ENCODE assay signal across 8 cellular contexts in the genomic region with DNA sequence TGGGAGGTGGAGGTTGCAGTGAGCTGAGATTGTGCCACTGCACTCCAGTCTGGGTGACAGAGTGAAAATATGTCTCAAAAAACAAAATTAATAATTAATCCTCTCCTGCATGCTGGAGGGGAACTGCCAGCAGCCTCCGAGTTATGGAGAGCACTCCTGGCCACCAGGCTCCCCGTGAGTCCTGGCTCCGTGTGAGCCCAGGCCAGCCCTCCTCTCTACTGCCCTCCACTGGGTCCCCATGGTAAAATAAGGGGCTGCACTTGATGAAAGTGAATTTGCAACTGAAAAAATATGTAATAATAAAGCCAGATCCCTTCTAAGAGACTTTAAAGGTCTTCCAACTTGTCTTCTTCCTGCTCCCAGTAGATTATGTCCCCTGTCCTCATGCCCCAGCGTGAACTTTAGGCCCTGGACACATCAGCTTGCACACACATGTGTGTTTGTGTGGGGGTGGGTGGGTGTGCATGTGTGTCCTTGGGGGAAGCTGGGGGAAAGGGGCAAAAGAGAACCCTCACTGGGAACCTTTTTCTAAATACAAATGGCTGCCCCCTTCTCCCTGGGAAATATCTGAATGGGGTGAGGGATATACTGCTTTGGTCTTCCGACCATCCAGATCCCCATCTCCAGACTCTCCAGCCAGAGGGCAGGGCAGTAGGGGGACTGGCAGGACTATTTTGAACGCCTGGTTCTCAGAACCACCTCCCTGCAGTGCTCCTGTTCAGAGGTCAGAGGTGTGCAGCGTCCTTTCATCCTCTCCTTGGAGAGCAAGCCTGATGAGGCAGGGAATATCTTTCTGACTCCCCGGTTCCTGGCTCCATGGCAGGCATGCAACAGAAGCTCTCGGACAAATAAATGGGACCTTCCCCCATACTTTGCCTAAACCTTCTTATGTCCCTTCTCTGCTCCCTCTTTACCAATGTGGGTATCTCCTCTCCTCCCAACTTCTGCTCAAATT. TPM values are rescaled to one million over a fixed set of nuclear protein-coding genes. Genes with fewer than 3 reads are reported as not detected.
A peak's percentile ranks its signal among the peaks of the same experiment; 100 is the strongest.
DNase-seq lines count a peak whose midpoint lies in the region; ATAC-seq, FAIRE-seq and TF ChIP-seq lines count a peak whose summit lies in the region.

No MANE protein-coding gene starts in this region.

- H4K20me1 ChIP-seq in keratinocyte (ENCODE audit: control insufficient read depth, extremely low read depth, insufficient read depth, low read length), result no peaks in the 10 kb centered on the region

- no peaks in the 10 kb centered on the region for H3K9me1 ChIP-seq in keratinocyte (ENCODE audit: control insufficient read depth, extremely low read depth, insufficient read depth, low read length)

- peaks cover 2% of the 10 kb centered on the region for H3K27me3 Mint-ChIP-seq in HFFc6 (ENCODE audit: insufficient read depth)

- no peak for ATAC-seq in GM18519 (IDR thresholded peaks at IDR 0.05; ENCODE audit: low FRiP score, unreplicated experiment)

- no peak overlapping the region for H3K27ac ChIP-seq in keratinocyte (ENCODE audit: control insufficient read depth, insufficient read depth, low read length)
- H3K27ac ChIP-seq in SJCRH30, result no peak overlapping the region

- no peaks in the 10 kb centered on the region for H3K79me2 ChIP-seq in keratinocyte (ENCODE audit: control insufficient read depth, insufficient read depth, low read length)

- TF ChIP-seq CTCF in HFFc6 (IDR thresholded peaks at IDR 0.05) (peak; percentile 58), WI38 (IDR thresholded peaks at IDR 0.05; ENCODE audit: low read depth, low read length) (0 out of 2 replicates have a peak, but pooled peaks have one; percentile 11), keratinocyte (optimal IDR thresholded peaks at IDR 0.05 in 1 of 3, IDR thresholded peaks at IDR 0.05 in 1 of 3, conservative IDR thresholded peaks at IDR 0.05 in 1 of 3; ENCODE audit: extremely low read depth in 1 of 3, insufficient read depth in 2 of 3, low read length in 3 of 3) (peak in 2 of 3 experiments; percentile 23 to 49)

- DNase-seq in Daoy (ENCODE audit: low read depth) (peak; percentile 63), HFFc6 (no peak), keratinocyte (ENCODE audit: low read depth, low spot score) (no peak), GM19238 (ENCODE audit: insufficient read length, low spot score) (no peak), foreskin melanocyte (no peak), SJCRH30 (no peak)

- no peak for FAIRE-seq in keratinocyte (lab: Jason Lieb, UNC)

- no peak overlapping the region for H2AFZ ChIP-seq in keratinocyte (ENCODE audit: control insufficient read depth, low read length)

- H3K4me1 Mint-ChIP-seq in HFFc6 (ENCODE audit: low read depth), result peaks cover 25% of the 10 kb centered on the region

- dilution Hi-C loops in keratinocyte (cut with MboI; ENCODE audit: extremely low pct_ligation_motif_present, low sequenced_read_pairs), result no loop called here

- H3K4me2 ChIP-seq in keratinocyte (ENCODE audit: control insufficient read depth, extremely low read depth, insufficient read depth, low read depth, low read length), result no peak overlapping the region

- no peak overlapping the region for H3K4me3 ChIP-seq in WI38 (ENCODE audit: low read depth, low read length)
- H3K4me3 ChIP-seq in keratinocyte (ENCODE audit: control insufficient read depth in 2 of 3, extremely low read depth in 1 of 3, insufficient read depth in 2 of 3, low read depth in 1 of 3, low read length in 3 of 3), result no peak overlapping the region
- H3K4me3 ChIP-seq in SJCRH30, result no peak overlapping the region

- H3K4me1 ChIP-seq in keratinocyte (ENCODE audit: control insufficient read depth, extremely low read depth, insufficient read depth, low read length) (peaks cover 20% of the 10 kb centered on the region), SJCRH30 (no peaks in the 10 kb centered on the region)

- H3K27me3 ChIP-seq in keratinocyte (ENCODE audit: control insufficient read depth, extremely low read depth, insufficient read depth, low read length) (no peaks in the 10 kb centered on the region), SJCRH30 (no peaks in the 10 kb centered on the region)

- H3K9me3 Mint-ChIP-seq in HFFc6, result no peaks in the 10 kb centered on the region

- H3K4me3 Mint-ChIP-seq in HFFc6, result no peak overlapping the region

- no peaks in the 10 kb centered on the region for H3K36me3 Mint-ChIP-seq in HFFc6 (ENCODE audit: low read depth)

- no peak overlapping the region for H3K9ac ChIP-seq in keratinocyte (ENCODE audit: control insufficient read depth, extremely low read depth, insufficient read depth, low read length)

- H3K27ac Mint-ChIP-seq in HFFc6, result no peak overlapping the region

- H3K36me3 ChIP-seq in keratinocyte (ENCODE audit: control insufficient read depth in 2 of 2, extremely low read depth in 1 of 2, insufficient read depth in 2 of 2, low read length in 2 of 2), result no peaks in the 10 kb centered on the region
- no peaks in the 10 kb centered on the region for H3K36me3 ChIP-seq in SJCRH30

- H3K9me3 ChIP-seq in keratinocyte (ENCODE audit: control insufficient read depth, low read depth, low read length) (no peaks in the 10 kb centered on the region), SJCRH30 (replicated peaks) (no peaks in the 10 kb centered on the region; the same call in 1 of the 2 replicates)

RNA-seq across cellular contexts. Expression of gene NEK2, which starts 26.2 kb away (rescaled TPM):
- 97.8 and 151 TPM in 2 replicates for total RNA-seq in Daoy (2014; rRNA removed; shearing (Covaris generic))
- total RNA-seq in HFFc6 (2021; fragmentation: NEBNext Ultra II Directional; extraction: Animal tissue kit (Norgen Biotek cat#: 25700)), result 10 to 100 TPM; 10.2 to 28.6 (median 26.8) TPM
- polyA plus RNA-seq in keratinocyte, result 0.99 to 10.8 TPM (median 7.0 TPM) in 3 replicates
- not detected for polyA plus RNA-seq in keratinocyte (2011; ENCODE audit: low read depth)
- 2.1 and 3.3 TPM in 2 replicates for polyA plus RNA-seq in keratinocyte (2011; cell fraction: cytosol; rRNA removed)
- polyA plus RNA-seq in keratinocyte (2011; cell fraction: nucleus; rRNA removed), result 1.1 and 1.5 TPM in 2 replicates
- 6.2 TPM in 1 of 2 replicates, not detected in the other for polyA plus RNA-seq in keratinocyte (2012; ENCODE audit: low replicate concordance)
- 1.5 to 9.0 TPM (median 2.5 TPM) in 3 replicates for polyA minus RNA-seq in keratinocyte
- polyA minus RNA-seq in keratinocyte (2011; cell fraction: cytosol; rRNA and poly(A)+ RNA removed), result 4.8 TPM
- polyA minus RNA-seq in keratinocyte (2011; cell fraction: nucleus; rRNA and poly(A)+ RNA removed), result 0.53 and 2.4 TPM in 2 replicates
- 59.4 and 63.3 TPM in 2 replicates for total RNA-seq in SJCRH30 (2014; rRNA removed; shearing (Covaris generic))
